Comparison of ENCODE assay signal across 8 cellular contexts in genomic region chr14:39175445-39176262, GRCh38. TPM values are rescaled to one million over a fixed set of nuclear protein-coding genes. Genes with fewer than 3 reads are reported as not detected.
DNase-seq lines count a peak whose midpoint lies in the region; ATAC-seq and TF ChIP-seq lines count a peak whose summit lies in the region.

No MANE protein-coding gene starts in this region.

- no peaks in the 10 kb centered on the region for H3K27me3 Mint-ChIP-seq in activated T-helper 2 cell treated with anti-CD3 and anti-CD28 coated beads, Interferon-gamma antibody, Interleukin-2, Interleukin-4, amounts not matched to agents 10 μg/mL and 5 μg/mL and 100 μg/mL, durations not matched to agents 14 hours and 24 hours and 36 hours (ENCODE audit: low read depth)

- peak overlapping the region; percentile 95 for H3K4me3 Mint-ChIP-seq in activated T-helper 2 cell treated with anti-CD3 and anti-CD28 coated beads, Interferon-gamma antibody, Interleukin-2, Interleukin-4, amounts not matched to agents 10 μg/mL and 5 μg/mL and 100 μg/mL, durations not matched to agents 14 hours and 24 hours and 36 hours (ENCODE audit: low read depth)

- no peaks in the 10 kb centered on the region for H3K9me3 Mint-ChIP-seq in activated T-helper 2 cell treated with anti-CD3 and anti-CD28 coated beads, Interferon-gamma antibody, Interleukin-2, Interleukin-4, amounts not matched to agents 10 μg/mL and 5 μg/mL and 100 μg/mL, durations not matched to agents 14 hours and 24 hours and 36 hours

- peaks cover 28% of the 10 kb centered on the region for H3K4me1 Mint-ChIP-seq in activated T-helper 2 cell treated with anti-CD3 and anti-CD28 coated beads, Interferon-gamma antibody, Interleukin-2, Interleukin-4, amounts not matched to agents 10 μg/mL and 5 μg/mL and 100 μg/mL, durations not matched to agents 14 hours and 24 hours and 36 hours (ENCODE audit: low read depth)

- H3K9me3 ChIP-seq in HAP-1 (no peaks in the 10 kb centered on the region), left ventricle myocardium inferior (replicated peaks) (no peaks in the 10 kb centered on the region)

- in situ Hi-C loops in HAP-1 (cut with MboI; ENCODE audit: low sequenced_read_pairs): no loop called here

- DNase-seq in NCI-H748 (lab: John Stamatoyannopoulos, UW; ENCODE audit: unreplicated experiment): peak; percentile 68
- no peak for DNase-seq in NCI-H748 treated with DMSO at 0.1 percent for 48 hours (lab: John Stamatoyannopoulos, UW)
- peak; percentile 29 to 59 for DNase-seq in HAP-1 (ENCODE audit: low spot score in 2 of 2)
- DNase-seq in NAMALWA (ENCODE audit: low spot score): peak; percentile 42
- DNase-seq in activated T-helper 2 cell treated with anti-CD3 and anti-CD28 coated beads, Interferon-gamma antibody, Interleukin-2, Interleukin-4, amounts not matched to agents 10 μg/mL and 5 μg/mL and 100 μg/mL, durations not matched to agents 14 hours and 24 hours and 36 hours (ENCODE audit: low spot score): peak; percentile 52
- DNase-seq in left ventricle myocardium inferior: peak; percentile 22
- DNase-seq in retinal pigment epithelial cell (ENCODE audit: low read depth): no peak

- peaks cover 55% of the 10 kb centered on the region for H3K36me3 ChIP-seq in HAP-1 (replicated peaks)
- H3K36me3 ChIP-seq in left ventricle myocardium inferior: peaks cover 44% of the 10 kb centered on the region

- peak overlapping the region; percentile 93 for H3K4me3 ChIP-seq in HAP-1
- peak overlapping the region; percentile 97 for H3K4me3 ChIP-seq in left ventricle myocardium inferior
- H3K4me3 ChIP-seq in retinal pigment epithelial cell (ENCODE audit: low read length): peak overlapping the region; percentile 68

- no peaks in the 10 kb centered on the region for H3K36me3 Mint-ChIP-seq in activated T-helper 2 cell treated with anti-CD3 and anti-CD28 coated beads, Interferon-gamma antibody, Interleukin-2, Interleukin-4, amounts not matched to agents 10 μg/mL and 5 μg/mL and 100 μg/mL, durations not matched to agents 14 hours and 24 hours and 36 hours (ENCODE audit: low read depth)

- intact Hi-C loops in activated T-helper 2 cell treated with anti-CD3 and anti-CD28 coated beads, Interferon-gamma antibody, Interleukin-2, Interleukin-4, amounts not matched to agents 10 μg/mL and 5 μg/mL and 100 μg/mL, durations not matched to agents 14 hours and 24 hours and 36 hours (cut with micrococcal nuclease): loop anchor here (1.0 to 5.0 kb wide), 5 partner anchors 54 to 257 kb away; partner anchors contain the start of genes FBXO33 and SEC23A
- intact Hi-C loops in left ventricle myocardium inferior (cut with micrococcal nuclease): loop anchor here (10.0 kb wide), 1 partner anchor 89 kb away; no protein-coding TSS in a partner anchor

- H3K27me3 ChIP-seq in HAP-1 (ENCODE audit: low read depth) (no peaks in the 10 kb centered on the region), left ventricle myocardium inferior (ENCODE audit: low read depth) (no peaks in the 10 kb centered on the region)

- no peak for ATAC-seq in GM21367 (IDR thresholded peaks at IDR 0.05; ENCODE audit: unreplicated experiment)

- H3K4me1 ChIP-seq in HAP-1 (peaks cover 23% of the 10 kb centered on the region), left ventricle myocardium inferior (peaks cover 46% of the 10 kb centered on the region)

- TF ChIP-seq CTCF in left ventricle myocardium inferior (IDR thresholded peaks at IDR 0.05; ENCODE audit: borderline replicate concordance): no peak
- TF ChIP-seq CTCF in retinal pigment epithelial cell (conservative IDR thresholded peaks at IDR 0.05; ENCODE audit: low read depth, low read length): no peak

- H3K27ac ChIP-seq in left ventricle myocardium inferior (replicated peaks): peak overlapping the region; percentile 96

- H3K27ac Mint-ChIP-seq in activated T-helper 2 cell treated with anti-CD3 and anti-CD28 coated beads, Interferon-gamma antibody, Interleukin-2, Interleukin-4, amounts not matched to agents 10 μg/mL and 5 μg/mL and 100 μg/mL, durations not matched to agents 14 hours and 24 hours and 36 hours: peak overlapping the region; percentile 98

RNA-seq across cellular contexts. Expression of gene PNN, which starts 0.6 kb away (rescaled TPM):
- 115 and 119 TPM in 2 replicates for total RNA-seq in activated T-helper 2 cell treated with anti-CD3 and anti-CD28 coated beads, Interferon-gamma antibody, Interleukin-2, Interleukin-4, amounts not matched to agents 10 μg/mL and 5 μg/mL and 100 μg/mL, durations not matched to agents 14 hours and 24 hours and 36 hours
- total RNA-seq in left ventricle myocardium inferior: 30.1 TPM

RNA-seq across cellular contexts. Expression of gene TRAPPC6B, which starts 5.5 kb away (rescaled TPM):
- 16.9 and 17.2 TPM in 2 replicates for total RNA-seq in activated T-helper 2 cell treated with anti-CD3 and anti-CD28 coated beads, Interferon-gamma antibody, Interleukin-2, Interleukin-4, amounts not matched to agents 10 μg/mL and 5 μg/mL and 100 μg/mL, durations not matched to agents 14 hours and 24 hours and 36 hours
- 25.8 TPM for total RNA-seq in left ventricle myocardium inferior

RNA-seq across cellular contexts. Expression of gene MIA2, which starts 58.1 kb away (rescaled TPM):
- total RNA-seq in activated T-helper 2 cell treated with anti-CD3 and anti-CD28 coated beads, Interferon-gamma antibody, Interleukin-2, Interleukin-4, amounts not matched to agents 10 μg/mL and 5 μg/mL and 100 μg/mL, durations not matched to agents 14 hours and 24 hours and 36 hours: 17.0 and 17.5 TPM in 2 replicates
- total RNA-seq in left ventricle myocardium inferior: 24.7 TPM

Comparison
In these comparisons a context has a peak if more than half of its experiments do, and no peak if none do; other contexts are left out.
1. DNase-seq: peak in NCI-H748 (single experiment), HAP-1 (2 of 2), NAMALWA (single experiment), activated T-helper 2 cell treated with anti-CD3 and anti-CD28 coated beads, Interferon-gamma antibody, Interleukin-2, Interleukin-4, amounts not matched to agents 10 μg/mL and 5 μg/mL and 100 μg/mL, durations not matched to agents 14 hours and 24 hours and 36 hours (single experiment) and left ventricle myocardium inferior (single experiment); none in NCI-H748 treated with DMSO at 0.1 percent for 48 hours (single experiment) and retinal pigment epithelial cell (single experiment).
2. Peak in every context shown above with its lines, with median percentiles within 50 percentile points of each other: H3K4me3 ChIP-seq.